ENCODE assay signal across 16 cellular contexts in genomic region chr2:39306626-39307025, GRCh38.
A peak's percentile ranks its signal among the peaks of the same experiment; 100 is the strongest.
DNase-seq lines count a peak whose midpoint lies in the region; TF ChIP-seq lines count a peak whose summit lies in the region.
"Had no signal": no experiment of that assay in that cellular context is flagged by ENCODE, and none has a peak within 500 bp of the region (broad histone marks: within the 10 kb centered on the region; RNA-seq: fewer than 3 reads in every experiment).

No MANE protein-coding gene starts in this region.

- H4K5ac ChIP-seq in mesendoderm (ENCODE audit: low read length), result no peak overlapping the region

- no peak overlapping the region for H3K56ac ChIP-seq in mesendoderm (ENCODE audit: low read length)

- no peak overlapping the region for H2BK15ac ChIP-seq in mesendoderm (replicated peaks; ENCODE audit: low read depth)

- TF ChIP-seq CTCF in AG10803 (conservative IDR thresholded peaks at IDR 0.05; ENCODE audit: low read length), result no peak

- H3K4me2 ChIP-seq in mesendoderm (ENCODE audit: low read length), result no peak overlapping the region
- H3K4me2 ChIP-seq: GM23338, KMS-11 had no signal

- H3K27me3 ChIP-seq in adipocyte (replicated peaks; ENCODE audit: control insufficient read depth, insufficient read depth, low read length) (no peaks in the 10 kb centered on the region), mesendoderm (ENCODE audit: insufficient read depth, low read length, poor library complexity) (no peaks in the 10 kb centered on the region), SJCRH30 (no peaks in the 10 kb centered on the region)

- H3K27ac ChIP-seq in mesendoderm (ENCODE audit: low read depth, low read length) (no peak overlapping the region), SJCRH30 (no peak overlapping the region)
- H3K27ac ChIP-seq: KMS-11 had no signal

- H3K4me3 ChIP-seq in AG10803 (ENCODE audit: low read length) (no peak overlapping the region), adipocyte (ENCODE audit: low read length) (no peak overlapping the region), mesendoderm (ENCODE audit: low read length) (no peak overlapping the region), SJCRH30 (no peak overlapping the region)
- H3K4me3 ChIP-seq: GM23338 had no signal

- H2BK5ac ChIP-seq in mesendoderm (ENCODE audit: low read length), result no peak overlapping the region

- no peak overlapping the region for H4K8ac ChIP-seq in mesendoderm (ENCODE audit: low read depth, low read length)

- no peak overlapping the region for H3K9ac ChIP-seq in adipocyte (ENCODE audit: low read length)
- H3K9ac ChIP-seq in mesendoderm (ENCODE audit: low read length), result no peak overlapping the region
- H3K9ac ChIP-seq: KMS-11 had no signal

- H3K79me2 ChIP-seq in mesendoderm (ENCODE audit: control insufficient read depth, insufficient read depth, low read length), result no peaks in the 10 kb centered on the region

- H3K18ac ChIP-seq in mesendoderm (ENCODE audit: low read length), result no peak overlapping the region

- DNase-seq in AG10803 (ENCODE audit: low read depth) (peak; percentile 42), G401 (ENCODE audit: low spot score) (peak; percentile 52), adipocyte (ENCODE audit: low read depth) (peak; percentile 8), mesendoderm (peak; percentile 51), SJCRH30 (no peak), GOT3 (lab: John Stamatoyannopoulos, UW) (no peak), medulla oblongata (ENCODE audit: extremely low spot score) (no peak)
- DNase-seq: CD4-positive, alpha-beta T cell; COR-L47; DMS79 treated with DMSO at 0.1 percent for 48 hours; IMR-90; NCI-H1105 treated with DMSO at 0.1 percent for 48 hours; NCI-H2029 treated with DMSO at 0.1 percent for 48 hours; NCI-H69 had no signal

- H3K36me3 ChIP-seq in adipocyte (ENCODE audit: control insufficient read depth, insufficient read depth, low read length, severe bottlenecking) (peaks cover 42% of the 10 kb centered on the region), mesendoderm (ENCODE audit: control insufficient read depth, insufficient read depth, low read length) (no peaks in the 10 kb centered on the region), SJCRH30 (peaks cover 17% of the 10 kb centered on the region; the same call in 1 of the 2 replicates)

- H2AK5ac ChIP-seq in mesendoderm (ENCODE audit: low read length), result no peak overlapping the region

- in situ Hi-C loops in G401 (cut with HindIII; ENCODE audit: low sequenced_read_pairs), result no loop called here

- H3K79me1 ChIP-seq in mesendoderm (ENCODE audit: low read length), result no peaks in the 10 kb centered on the region

- no CpG with 5 or more reads among the region's 1 CpG for WGBS in mesendoderm (ENCODE audit: extremely low coverage, insufficient coverage, low lambda C conversion rate)

- H3K9me3 ChIP-seq in adipocyte (ENCODE audit: control insufficient read depth, low read length) (no peaks in the 10 kb centered on the region), SJCRH30 (replicated peaks) (no peaks in the 10 kb centered on the region)

- no peak overlapping the region for H3K4ac ChIP-seq in mesendoderm (ENCODE audit: low read depth, low read length)

- H2BK120ac ChIP-seq in mesendoderm (ENCODE audit: low read depth, low read length), result no peak overlapping the region

- H3K4me1 ChIP-seq in adipocyte (ENCODE audit: control insufficient read depth, insufficient read depth, low read length), result peaks cover 13% of the 10 kb centered on the region
- H3K4me1 ChIP-seq in mesendoderm (ENCODE audit: control insufficient read depth, low read depth, low read length), result no peaks in the 10 kb centered on the region
- H3K4me1 ChIP-seq in SJCRH30, result 0 out of 2 replicates have a peak, but pooled peaks cover 3% of the 10 kb centered on the region

- no peak overlapping the region for H3K23ac ChIP-seq in mesendoderm (ENCODE audit: low read length)

Comparison
In these comparisons a context has a peak if more than half of its experiments do, and no peak if none do; other contexts are left out.
1. DNase-seq: peak in AG10803 (single experiment), G401 (single experiment), adipocyte (single experiment) and mesendoderm (single experiment); none in SJCRH30 (0 of 2), GOT3 (single experiment) and medulla oblongata (single experiment).